In the genomic region with DNA sequence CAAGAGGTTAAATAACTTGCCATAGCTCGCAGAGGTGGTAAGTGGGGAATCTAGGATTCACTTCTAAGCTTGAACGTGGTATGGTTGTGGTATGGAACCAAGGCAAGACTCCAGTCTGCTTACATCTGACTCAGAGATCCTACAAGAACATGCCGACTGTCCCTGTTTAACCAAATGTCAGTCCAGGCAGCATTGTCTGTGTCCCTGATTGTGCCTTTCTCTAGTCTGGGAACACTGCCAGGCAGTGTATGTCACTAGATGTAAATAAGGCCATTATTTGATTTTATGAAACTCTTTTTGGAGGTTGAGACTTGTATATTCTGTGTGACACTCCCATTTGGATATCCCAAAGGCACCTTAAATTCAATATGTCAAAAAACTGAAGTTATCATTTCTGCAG, we compare ENCODE assay signal across 22 cellular contexts.
DNase-seq lines count a peak whose midpoint lies in the region; ATAC-seq and TF ChIP-seq lines count a peak whose summit lies in the region.
"Had no signal": no experiment of that assay in that cellular context is flagged by ENCODE, and none has a peak within 500 bp of the region (broad histone marks: within the 10 kb centered on the region; RNA-seq: fewer than 3 reads in every experiment).

No MANE protein-coding gene starts in this region.

- peak; percentile 86 for DNase-seq in DMS153 (lab: John Stamatoyannopoulos, UW)
- peak; percentile 40 for DNase-seq in NCI-H1092 treated with DMSO at 0.1 percent for 48 hours (lab: John Stamatoyannopoulos, UW)
- DNase-seq in OCI-M1 (lab: John Stamatoyannopoulos, UW): peak; percentile 48
- no peak for DNase-seq in mucosa of descending colon
- no peak for DNase-seq in left ventricle myocardium superior
- DNase-seq in SW 1271 (lab: John Stamatoyannopoulos, UW): no peak
- DNase-seq: activated CD4-positive, alpha-beta T cell treated with anti-CD3 and anti-CD28 coated beads for 48 hours; activated naive CD4-positive, alpha-beta T cell; activated T-cell treated with anti-CD3 and anti-CD28 coated beads, Interleukin-2, amount 50 U/mL, for 4 hours; CD4-positive, alpha-beta T cell; DMS 273 treated with DMSO at 0.1 percent for 48 hours; GF-D8; GOT3; immature natural killer cell; left lung; naive B cell; NCI-H526 treated with DMSO at 0.1 percent for 48 hours; stimulated activated naive CD8-positive, alpha-beta T cell treated with anti-CD3 and anti-CD28 coated beads, Interleukin-15, Interleukin-2, amounts not matched to agents 100 U/mL and 50 U/mL, for 24 hours; uterus had no signal

- H3K4me1 ChIP-seq in mucosa of descending colon (ENCODE audit: low read depth): peaks cover 3% of the 10 kb centered on the region
- H3K4me1 ChIP-seq: left lung, uterus had no signal

- no peak for TF ChIP-seq CTCF in mucosa of descending colon (IDR thresholded peaks at IDR 0.05)

- H3K9me3 ChIP-seq in mucosa of descending colon: no peaks in the 10 kb centered on the region
- H3K9me3 ChIP-seq: left lung, thoracic aorta, uterus had no signal

- no peak overlapping the region for H3K4me3 ChIP-seq in mucosa of descending colon
- H3K4me3 ChIP-seq: left lung, SK-N-MC, thoracic aorta, uterus had no signal

- no peaks in the 10 kb centered on the region for H3K36me3 ChIP-seq in mucosa of descending colon (ENCODE audit: low read depth)
- H3K36me3 ChIP-seq: left lung, thoracic aorta, uterus had no signal

- ATAC-seq in mucosa of descending colon (peak; percentile 16), left ventricle myocardium superior (no peak), GM18858 (IDR thresholded peaks at IDR 0.05; ENCODE audit: unreplicated experiment) (no peak)
- ATAC-seq: activated T-cell treated with anti-CD3 and anti-CD28 coated beads, Interleukin-2, amount 50 U/mL, for 4 hours; left lung; stimulated activated naive CD8-positive, alpha-beta T cell treated with anti-CD3 and anti-CD28 coated beads, Interleukin-15, Interleukin-2, amounts not matched to agents 100 U/mL and 50 U/mL, for 24 hours had no signal

- intact Hi-C loops in mucosa of descending colon (cut with DNase I, micrococcal nuclease): no loop called here
- intact Hi-C loops in left ventricle myocardium superior (cut with micrococcal nuclease): no loop called here

Comparison
In these comparisons a context has a peak if more than half of its experiments do, and no peak if none do; other contexts are left out.
1. DNase-seq: peak in DMS153 (single experiment), NCI-H1092 treated with DMSO at 0.1 percent for 48 hours (single experiment) and OCI-M1 (single experiment); none in mucosa of descending colon (0 of 3), left ventricle myocardium superior (single experiment) and SW 1271 (0 of 2).